ENCODE assay signal across 34 cellular contexts in the genomic region with DNA sequence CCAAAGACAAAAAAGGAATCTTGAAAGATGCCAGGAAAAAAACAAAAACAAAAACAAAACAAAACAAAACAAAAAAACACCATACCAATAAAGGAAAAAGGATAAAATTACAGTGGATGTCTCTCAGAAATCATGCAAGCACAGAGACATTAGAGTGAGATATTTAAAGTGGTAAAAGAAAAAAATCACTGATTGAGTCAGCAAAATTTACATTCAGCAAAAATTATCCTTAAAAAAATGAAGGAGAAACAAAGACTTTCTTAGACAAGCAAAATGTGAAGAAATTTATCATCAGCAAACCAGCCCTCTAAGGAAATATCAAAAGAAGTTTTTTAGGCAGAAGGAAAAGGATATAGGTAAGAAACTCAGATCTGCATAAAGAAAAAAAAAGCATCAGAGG. TPM values are rescaled to one million over a fixed set of nuclear protein-coding genes. Genes with fewer than 3 reads are reported as not detected.
"Had no signal": no experiment of that assay in that cellular context is flagged by ENCODE, and none has a peak within 500 bp of the region (broad histone marks: within the 10 kb centered on the region; RNA-seq: fewer than 3 reads in every experiment).

No MANE protein-coding gene starts in this region.

- H3K36me3 Mint-ChIP-seq: mesothelial cell of epicardium, naive B cell had no signal

- DNase-seq: colonic mucosa; cortex of kidney; effector CD8-positive, alpha-beta T cell; effector memory CD8-positive, alpha-beta T cell; endodermal cell; erythroblast; esophagus squamous epithelium; foreskin fibroblast; foreskin melanocyte; gastrocnemius medialis; glutamatergic neuron; head of caudate nucleus; heart right ventricle; hippocampal formation; left cardiac atrium; left lung; left ventricle myocardium superior; lower lobe of right lung; mesenchymal stem cell; mucosa of descending colon; naive B cell had no signal

- H3K4me1 ChIP-seq: colonic mucosa, esophagus squamous epithelium, gastrocnemius medialis, heart right ventricle, left lung, lower lobe of right lung had no signal

- H3K27ac ChIP-seq: colonic mucosa, epithelial cell of prostate, esophagus squamous epithelium, gastrocnemius medialis, heart right ventricle, left lung, lower lobe of right lung had no signal

- H3K4me3 Mint-ChIP-seq: dendritic cell treated with granulocyte-macrophage colony-stimulating factor and Interleukin-4, amounts not matched to agents 40 ng/mL and 50 ng/mL, for 4 days; effector memory CD8-positive, alpha-beta T cell; endodermal cell; mesothelial cell of epicardium; naive B cell had no signal

- ATAC-seq: effector memory CD8-positive, alpha-beta T cell; esophagus mucosa; gastrocnemius medialis; heart right ventricle; left cardiac atrium; left lung; left ventricle myocardium superior; lower lobe of right lung; mucosa of descending colon had no signal

- H3K4me3 ChIP-seq: colonic mucosa, esophagus squamous epithelium, gastrocnemius medialis, heart right ventricle, left lung, lower lobe of right lung, mucosa of descending colon had no signal

- H3K27me3 ChIP-seq: colonic mucosa, esophagus squamous epithelium, gastrocnemius medialis, heart right ventricle, left lung had no signal

- H3K9me3 Mint-ChIP-seq: dendritic cell treated with granulocyte-macrophage colony-stimulating factor and Interleukin-4, amounts not matched to agents 40 ng/mL and 50 ng/mL, for 4 days; effector memory CD8-positive, alpha-beta T cell; endodermal cell had no signal

- FAIRE-seq: endometrium, keratinocyte had no signal

- H3K4me1 Mint-ChIP-seq: endodermal cell, mesothelial cell of epicardium had no signal

- H3K36me3 ChIP-seq: colonic mucosa, esophagus squamous epithelium, gastrocnemius medialis, heart right ventricle, left lung, lower lobe of right lung had no signal

- H3K27ac Mint-ChIP-seq: dendritic cell treated with granulocyte-macrophage colony-stimulating factor and Interleukin-4, amounts not matched to agents 40 ng/mL and 50 ng/mL, for 4 days; effector memory CD8-positive, alpha-beta T cell; endodermal cell; mesothelial cell of epicardium had no signal

- H3K9me3 ChIP-seq: colonic mucosa, esophagus squamous epithelium, gastrocnemius medialis, heart right ventricle, left lung, lower lobe of right lung, mucosa of descending colon had no signal

RNA-seq across cellular contexts. Expression of a gene that starts 10.2 kb away (rescaled TPM):
- total RNA-seq: colonic mucosa, dermis microvascular lymphatic vessel endothelial cell, endodermal cell, esophagus mucosa, gastrocnemius medialis, glomerular endothelial cell, heart right ventricle, left cardiac atrium, left lung, left ventricle myocardium superior, lower leg skin, lower lobe of right lung, lung microvascular endothelial cell, mesenteric fat pad, mesothelial cell of epicardium, mucosa of descending colon, myocyte had no signal

RNA-seq across cellular contexts. Expression of a gene that starts 11.6 kb away (rescaled TPM):
- total RNA-seq: dermis microvascular lymphatic vessel endothelial cell, endodermal cell, esophagus mucosa, esophagus squamous epithelium, gastrocnemius medialis, glomerular endothelial cell, heart right ventricle, kidney epithelial cell, left cardiac atrium, left ventricle myocardium superior, lower leg skin, lung microvascular endothelial cell, mesenteric fat pad, mesothelial cell of epicardium, mucosa of descending colon, myocyte had no signal
- polyA plus RNA-seq: heart right ventricle had no signal
